ENCODE assay signal across 13 cellular contexts in genomic region chr5:80141681-80142080, GRCh38.
A peak's percentile ranks its signal among the peaks of the same experiment; 100 is the strongest.
DNase-seq lines count a peak whose midpoint lies in the region; ATAC-seq and TF ChIP-seq lines count a peak whose summit lies in the region.
"Had no signal": no experiment of that assay in that cellular context is flagged by ENCODE, and none has a peak within 500 bp of the region (broad histone marks: within the 10 kb centered on the region; RNA-seq: fewer than 3 reads in every experiment).

No MANE protein-coding gene starts in this region.

- H3K9me3 ChIP-seq in heart left ventricle, result no peaks in the 10 kb centered on the region
- H3K9me3 ChIP-seq in naive thymus-derived CD4-positive, alpha-beta T cell (ENCODE audit: control insufficient read depth in 2 of 3, low read length in 3 of 3), result no peaks in the 10 kb centered on the region
- H3K9me3 ChIP-seq in aorta (ENCODE audit: control insufficient read depth, low read length), result no peaks in the 10 kb centered on the region
- H3K9me3 ChIP-seq: mucosa of descending colon had no signal

- peak overlapping the region in 8 of 10 donors; percentile 1 to 55 (median 42) for H3K4me3 Mint-ChIP-seq in naive thymus-derived CD4-positive, alpha-beta T cell

- WGBS in heart left ventricle, 4 donors, result 46 to 62% (median 60%) methylated on average over 3 of the region's 3 CpGs
- 41% methylated on average over 3 of the region's 3 CpGs for WGBS in urinary bladder
- 35 to 40% methylated on average over 3 of the region's 3 CpGs for WGBS in aorta, 2 donors

- H3K9me3 Mint-ChIP-seq in naive thymus-derived CD4-positive, alpha-beta T cell, result peaks cover 0 to 13% (median 0%) of the 10 kb centered on the region in 11 donors

- intact Hi-C loops in heart left ventricle (cut with DNase I), result loop anchor here in 6 of 10 donors (2.0 to 10.0 kb wide), 9 partner anchors 34 to 265 kb away; partner anchors contain the start of gene SERINC5 (in 5 of the 6)
- intact Hi-C loops in left cardiac atrium (cut with DNase I), result no loop called here
- intact Hi-C loops in naive thymus-derived CD4-positive, alpha-beta T cell (cut with micrococcal nuclease), result loop anchor here in 1 of 2 donors (2.0 kb wide), 1 partner anchor 39 kb away; no protein-coding TSS in a partner anchor
- intact Hi-C loops in aorta (cut with DNase I), result loop anchor here in 1 of 2 donors (5.0 kb wide), 1 partner anchor 116 kb away; the partner anchor contains the start of gene SERINC5

- no peak for TF ChIP-seq CTCF in heart left ventricle (IDR thresholded peaks at IDR 0.05)
- TF ChIP-seq CTCF in choroid plexus epithelial cell (conservative IDR thresholded peaks at IDR 0.05; ENCODE audit: low read depth, low read length), result no peak

- TF ChIP-seq POLR2A in heart left ventricle (IDR thresholded peaks at IDR 0.05), result no peak

- no peak for DNase-seq in heart left ventricle
- no peak for DNase-seq in left cardiac atrium
- peak; percentile 5 for DNase-seq in choroid plexus epithelial cell (ENCODE audit: low read depth)
- no peak for DNase-seq in naive thymus-derived CD4-positive, alpha-beta T cell
- no peak for DNase-seq in NCI-H1930 (lab: John Stamatoyannopoulos, UW)
- DNase-seq in aorta, result no peak
- DNase-seq: effector CD8-positive, alpha-beta T cell; NCI-H2029 had no signal

- CTCF ChIA-PET in naive thymus-derived CD4-positive, alpha-beta T cell (lab: Charles Lee), result interaction anchor here (0.8 to 1.6 kb wide), 2 partner anchors 8 to 49 kb away, joined by 3 to 6 read pairs; no protein-coding TSS in a partner anchor

- peaks cover 21 to 66% (median 50%) of the 10 kb centered on the region in 5 donors for H3K36me3 Mint-ChIP-seq in naive thymus-derived CD4-positive, alpha-beta T cell

- POLR2A ChIA-PET in naive thymus-derived CD4-positive, alpha-beta T cell (lab: Charles Lee), result interaction anchor here (0.8 to 9.7 kb wide), 11 partner anchors 8 to 116 kb away, joined by 3 to 124 read pairs (median 5); partner anchors contain the start of gene SERINC5

- H3K4me1 Mint-ChIP-seq in naive thymus-derived CD4-positive, alpha-beta T cell, result peaks cover 55 to 99% (median 74%) of the 10 kb centered on the region in 7 donors

- ATAC-seq in heart left ventricle, result no peak
- no peak for ATAC-seq in left cardiac atrium
- no peak for ATAC-seq in naive thymus-derived CD4-positive, alpha-beta T cell
- ATAC-seq in aorta (ENCODE audit: low FRiP score), result no peak
- no peak for ATAC-seq in GM19328 (IDR thresholded peaks at IDR 0.05; ENCODE audit: unreplicated experiment)

- H3K36me3 ChIP-seq in heart left ventricle, result peaks cover 0 to 36% (median 29%) of the 10 kb centered on the region in 9 donors
- H3K36me3 ChIP-seq in naive thymus-derived CD4-positive, alpha-beta T cell (ENCODE audit: control insufficient read depth in 2 of 3, insufficient read depth in 3 of 3, low read length in 3 of 3), result peaks cover 4 to 40% (median 27%) of the 10 kb centered on the region in 3 experiments
- no peaks in the 10 kb centered on the region for H3K36me3 ChIP-seq in urinary bladder (ENCODE audit: insufficient read depth)
- H3K36me3 ChIP-seq in aorta (ENCODE audit: control insufficient read depth in 1 of 2, insufficient read depth in 2 of 2, low read length in 1 of 2), result peaks cover 0 to 1% of the 10 kb centered on the region in 2 donors

- peak overlapping the region; percentile 83 to 95 (median 89) for H3K27ac Mint-ChIP-seq in naive thymus-derived CD4-positive, alpha-beta T cell

- no peaks in the 10 kb centered on the region for H3K27me3 ChIP-seq in heart left ventricle
- no peaks in the 10 kb centered on the region for H3K27me3 ChIP-seq in naive thymus-derived CD4-positive, alpha-beta T cell (ENCODE audit: control insufficient read depth in 2 of 2, insufficient read depth in 2 of 2, low read length in 2 of 2)
- no peaks in the 10 kb centered on the region for H3K27me3 ChIP-seq in aorta (ENCODE audit: control insufficient read depth in 1 of 2, insufficient read depth in 2 of 2, low read length in 1 of 2)

- H3K4me3 ChIP-seq in heart left ventricle, result no peak overlapping the region
- no peak overlapping the region for H3K4me3 ChIP-seq in choroid plexus epithelial cell (ENCODE audit: low read depth, low read length)
- H3K4me3 ChIP-seq in naive thymus-derived CD4-positive, alpha-beta T cell (ENCODE audit: low read length), result no peak overlapping the region
- H3K4me3 ChIP-seq in urinary bladder (ENCODE audit: low read depth, low read length), result no peak overlapping the region
- no peak overlapping the region for H3K4me3 ChIP-seq in aorta (ENCODE audit: low read length in 2 of 2)
- H3K4me3 ChIP-seq: mucosa of descending colon had no signal

- H3K27me3 Mint-ChIP-seq in naive thymus-derived CD4-positive, alpha-beta T cell, result no peaks in the 10 kb centered on the region

- H3K4me1 ChIP-seq in heart left ventricle (peaks cover 3 to 87% (median 20%) of the 10 kb centered on the region in 12 donors), urinary bladder (ENCODE audit: insufficient read depth) (no peaks in the 10 kb centered on the region), aorta (ENCODE audit: control insufficient read depth in 1 of 2, insufficient read depth in 2 of 2, low read length in 2 of 2) (no peaks in the 10 kb centered on the region)
- peaks cover 36 to 74% of the 10 kb centered on the region in 2 donors for H3K4me1 ChIP-seq in naive thymus-derived CD4-positive, alpha-beta T cell (ENCODE audit: control insufficient read depth in 2 of 2, insufficient read depth in 2 of 2, low read length in 2 of 2)

- H3K27ac ChIP-seq in heart left ventricle (peak overlapping the region; percentile 64 to 94 (median 84)), urinary bladder (ENCODE audit: low read depth) (peak overlapping the region; percentile 62), aorta (ENCODE audit: low read depth in 1 of 2, low read length in 2 of 2) (peak overlapping the region in 1 of 2 donors; percentile 64)
- H3K27ac ChIP-seq in naive thymus-derived CD4-positive, alpha-beta T cell (ENCODE audit: low read depth, low read length), result peak overlapping the region; percentile 64
- H3K27ac ChIP-seq: C4-2B, VCaP had no signal

Comparison
In these comparisons a context has a peak if more than half of its experiments do, and no peak if none do; other contexts are left out.
1. intact Hi-C loops: an anchor here in heart left ventricle (2.0 to 10.0 kb wide); none called in left cardiac atrium.